Comparison of ENCODE assay signal across 10 cellular contexts in the genomic region with DNA sequence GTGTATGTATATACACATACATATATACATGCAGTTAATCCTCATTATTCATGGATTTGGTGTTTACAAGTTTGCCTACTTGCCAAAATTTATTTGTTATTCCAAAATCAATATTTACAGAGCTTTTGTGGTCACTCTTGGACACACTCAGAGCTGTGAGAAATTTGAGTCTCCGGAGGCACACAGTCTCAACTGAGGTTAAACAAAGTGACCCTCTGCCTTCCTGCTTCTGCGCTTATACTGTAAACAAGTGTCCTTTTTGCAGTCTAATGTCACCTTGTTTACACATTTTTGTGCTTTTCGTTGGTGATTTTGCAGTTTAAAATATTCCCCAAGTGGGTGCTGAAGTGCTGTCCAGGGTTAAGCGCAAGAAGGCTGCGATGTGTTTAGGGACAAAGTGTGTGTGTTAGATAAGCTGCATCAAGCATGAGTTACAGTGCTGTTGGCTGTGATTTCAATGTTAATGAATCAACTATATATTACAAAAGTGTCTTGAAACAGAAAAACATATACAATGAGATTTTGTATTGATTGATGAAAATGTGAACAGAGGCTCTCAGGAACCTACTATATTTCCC. TPM values are rescaled to one million over a fixed set of nuclear protein-coding genes. Genes with fewer than 3 reads are reported as not detected.
A peak's percentile ranks its signal among the peaks of the same experiment; 100 is the strongest.
DNase-seq lines count a peak whose midpoint lies in the region; ATAC-seq and TF ChIP-seq lines count a peak whose summit lies in the region.
"Had no signal": no experiment of that assay in that cellular context is flagged by ENCODE, and none has a peak within 500 bp of the region (broad histone marks: within the 10 kb centered on the region; RNA-seq: fewer than 3 reads in every experiment).

No MANE protein-coding gene starts in this region.

- CTCF ChIA-PET in HCT116 (lab: Charles Lee) = interaction anchor here (1.2 kb wide), 1 partner anchor 10 kb away, joined by 3 read pairs; no protein-coding TSS in a partner anchor

- H3K36me3 Mint-ChIP-seq in T-helper 17 cell (ENCODE audit: low read depth) = no peaks in the 10 kb centered on the region

- H3K4me1 Mint-ChIP-seq in T-helper 17 cell = peaks cover 36% of the 10 kb centered on the region

- no TSS peak for BruUV-seq in HCT116 (replicated peaks; lab: Mats Ljungman, UMichigan)

- no peaks in the 10 kb centered on the region for H3K9me3 ChIP-seq in HCT116 (ENCODE audit: control insufficient read depth in 1 of 2, insufficient read depth in 1 of 2, low read depth in 1 of 2, low read length in 2 of 2)
- H3K9me3 ChIP-seq in T-helper 17 cell (ENCODE audit: control insufficient read depth, low read length, poor library complexity, severe bottlenecking) = no peaks in the 10 kb centered on the region
- H3K9me3 ChIP-seq: transverse colon had no signal

- TF ChIP-seq RAD21 in HCT116 (IDR thresholded peaks at IDR 0.05; ENCODE audit: low read depth) = no peak

- peak overlapping the region; percentile 51; the same call in 1 of the 2 replicates for H3K27ac ChIP-seq in C4-2B
- peak overlapping the region; percentile 85 for H3K27ac ChIP-seq in HCT116 (ENCODE audit: low read depth, low read length)

- H3K79me2 ChIP-seq in HCT116 (ENCODE audit: insufficient read depth, low read length) = no peaks in the 10 kb centered on the region

- RAD21 ChIA-PET in HCT116 (lab: Charles Lee; ENCODE audit: low non-redundant PET in 1 of 2, low total read pairs in 2 of 2, uncharacterized antibody in 2 of 2, unreplicated experiment in 2 of 2) = no interaction called here

- POLR2A ChIA-PET in HCT116 (lab: Charles Lee) = interaction anchor here (0.6 to 1.4 kb wide), 2 partner anchors 13 to 196 kb away, joined by 3 to 6 read pairs; a partner anchor contains a TSS

- TF ChIP-seq CTCF in C4-2B (conservative IDR thresholded peaks at IDR 0.05) (no peak), HCT116 (IDR thresholded peaks at IDR 0.05 in 2 of 3, conservative IDR thresholded peaks at IDR 0.05 in 1 of 3; ENCODE audit: borderline replicate concordance in 1 of 3, insufficient read depth in 1 of 3, low read depth in 2 of 3, low read length in 2 of 3) (no peak)

- ATAC-seq in HCT116 (peak; percentile 31; the same call in 1 of the 2 replicates), T-helper 17 cell (no peak), HG02970 (IDR thresholded peaks at IDR 0.05; ENCODE audit: low FRiP score, unreplicated experiment) (no peak), HG03025 (IDR thresholded peaks at IDR 0.05; ENCODE audit: low FRiP score, unreplicated experiment) (no peak)

- H2AFZ ChIP-seq in HCT116 (ENCODE audit: low read depth, low read length, poor library complexity, severe bottlenecking) = peak overlapping the region; percentile 81

- H3K4me3 ChIP-seq in HCT116 (replicated peaks in 1 of 2; ENCODE audit: low read depth in 1 of 2, low read length in 2 of 2) = peak overlapping the region in 1 of 2 experiments; percentile 29; a peak in 2 of 4 replicates
- H3K4me3 ChIP-seq: transverse colon had no signal

- peaks cover 36 to 57% of the 10 kb centered on the region in 2 experiments for H3K4me1 ChIP-seq in HCT116 (ENCODE audit: control insufficient read depth in 1 of 2, insufficient read depth in 2 of 2, low read length in 2 of 2)

- peak overlapping the region; percentile 67 for H3K4me2 ChIP-seq in HCT116 (ENCODE audit: low read length)

- intact Hi-C loops in HCT116 (cut with micrococcal nuclease) = loop anchor here (5.0 kb wide), 1 partner anchor 149 kb away; no protein-coding TSS in a partner anchor

- H3K27me3 Mint-ChIP-seq in T-helper 17 cell = no peaks in the 10 kb centered on the region

- DNase-seq in HCT116 (ENCODE audit: low read depth, low spot score) = no peak
- DNase-seq in T-helper 17 cell = no peak
- DNase-seq in left kidney (ENCODE audit: low read depth, low spot score) = peak; percentile 49
- no peak for DNase-seq in MV-4-11 (lab: John Stamatoyannopoulos, UW)
- no peak for DNase-seq in ecto neural progenitor cell (ENCODE audit: low spot score)
- DNase-seq: NCI-H524 treated with DMSO at 0.1 percent for 48 hours had no signal

- no peaks in the 10 kb centered on the region for H3K27me3 ChIP-seq in HCT116 (ENCODE audit: insufficient read depth, low read length)
- H3K27me3 ChIP-seq: transverse colon had no signal

- TF ChIP-seq POLR2A in HCT116 (IDR thresholded peaks at IDR 0.05; ENCODE audit: borderline replicate concordance, extremely low read depth, insufficient read depth, insufficient read length) = no peak

- no peaks in the 10 kb centered on the region for H3K9me2 ChIP-seq in HCT116 (ENCODE audit: insufficient read depth)

- H3K36me3 ChIP-seq in HCT116 (ENCODE audit: control insufficient read depth in 1 of 2, insufficient read depth in 2 of 2, low read length in 2 of 2) = no peaks in the 10 kb centered on the region
- H3K36me3 ChIP-seq: transverse colon had no signal

- H3K27ac Mint-ChIP-seq in T-helper 17 cell = peak overlapping the region; percentile 57

- peak overlapping the region; percentile 49 for H3K9ac ChIP-seq in HCT116 (ENCODE audit: low read length)

- no peaks in the 10 kb centered on the region for H4K20me1 ChIP-seq in HCT116 (ENCODE audit: insufficient read depth)

- H3K4me3 Mint-ChIP-seq in T-helper 17 cell = peak overlapping the region; percentile 52

TF ChIP-seq in HCT116, 20 proteins besides CTCF, POLR2A, EP300 and RAD21:
- no peak for TF ChIP-seq JUND (IDR thresholded peaks at IDR 0.05)
- TF ChIP-seq, protein P1, sequence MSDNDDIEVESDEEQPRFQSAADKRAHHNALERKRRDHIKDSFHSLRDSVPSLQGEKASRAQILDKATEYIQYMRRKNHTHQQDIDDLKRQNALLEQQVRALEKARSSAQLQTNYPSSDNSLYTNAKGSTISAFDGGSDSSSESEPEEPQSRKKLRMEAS (IDR thresholded peaks at IDR 0.05) = 0 out of 2 replicates have a peak, but pooled peaks have one; percentile 7
TF ChIP-seq in HCT116: peak in this region for 1.

RNA-seq across cellular contexts. Expression of a gene that starts 13.1 kb away (rescaled TPM):
- total RNA-seq in HCT116 (2021; ENCODE audit: unreplicated experiment) (163 TPM), T-helper 17 cell (10 to 100 TPM; 44.5 to 60.5 TPM)
- 130 and 154 TPM in 2 replicates for polyA plus RNA-seq in HCT116 (2012)

RNA-seq across cellular contexts. Expression of a gene that starts 52.3 kb away (rescaled TPM):
- total RNA-seq in HCT116 (2021; ENCODE audit: unreplicated experiment) (1.8 TPM), T-helper 17 cell (1 to 10 TPM in 1 of 2 donors, under 1 TPM in 1; 0.94 to 2.3 TPM)
- polyA plus RNA-seq in HCT116 (2012) = 0.40 and 0.90 TPM in 2 replicates
